In genomic region chr17:73320601-73321264, GRCh38 we compare ENCODE assay signal across 32 cellular contexts. TPM values are rescaled to one million over a fixed set of nuclear protein-coding genes. Genes with fewer than 3 reads are reported as not detected.
DNase-seq lines count a peak whose midpoint lies in the region; ATAC-seq, FAIRE-seq and TF ChIP-seq lines count a peak whose summit lies in the region.
"Had no signal": no experiment of that assay in that cellular context is flagged by ENCODE, and none has a peak within 500 bp of the region (broad histone marks: within the 10 kb centered on the region; RNA-seq: fewer than 3 reads in every experiment).

No MANE protein-coding gene starts in this region.

- H3K4me2 ChIP-seq in HepG2 (ENCODE audit: low read depth, low read length): no peak overlapping the region; the same call in 1 of the 2 replicates

- no peak overlapping the region for H3K9ac ChIP-seq in HepG2 (ENCODE audit: insufficient read depth, low read depth, low read length)
- no peak overlapping the region for H3K9ac ChIP-seq in adipocyte (ENCODE audit: low read length)

- H3K27me3 ChIP-seq in HepG2 (ENCODE audit: control insufficient read depth in 1 of 2, insufficient read depth in 2 of 2, low read length in 2 of 2) (peaks cover 13 to 46% of the 10 kb centered on the region in 2 experiments), right lobe of liver (no peaks in the 10 kb centered on the region), adipocyte (replicated peaks; ENCODE audit: control insufficient read depth, insufficient read depth, low read length) (no peaks in the 10 kb centered on the region)
- H3K27me3 ChIP-seq: MG63 had no signal

- TF ChIP-seq POLR2A in HepG2 (IDR thresholded peaks at IDR 0.05; ENCODE audit: insufficient read depth in 1 of 2, low read depth in 2 of 2, low read length in 2 of 2): no peak
- no peak for TF ChIP-seq POLR2A in right lobe of liver (IDR thresholded peaks at IDR 0.05)

- DNase-seq in HepG2 (ENCODE audit: low spot score) (no peak), right lobe of liver (no peak), adipocyte (ENCODE audit: low read depth) (peak; percentile 76), left ventricle myocardium superior (no peak), HCEC 1CT (no peak), NCI-H187 treated with DMSO at 0.1 percent for 48 hours (lab: John Stamatoyannopoulos, UW) (no peak)
- DNase-seq in stimulated activated naive CD8-positive, alpha-beta T cell treated with anti-CD3 and anti-CD28 coated beads, Interleukin-15, Interleukin-2, amounts not matched to agents 100 U/mL and 50 U/mL, for 24 hours: no peak
- DNase-seq: activated CD4-positive, alpha-beta T cell treated with anti-CD3 and anti-CD28 coated beads, Interleukin-2, amount 10 ng/mL, durations not matched to agents 7 days and 5 days; activated naive CD4-positive, alpha-beta T cell treated with Interleukin-2 at 50 U/mL for 16 hours; activated T-cell treated with anti-CD3 and anti-CD28 coated beads, Interleukin-2, amount 50 U/mL, for 48 hours; amniotic stem cell; left lung; MG63; midbrain; naive thymus-derived CD4-positive, alpha-beta T cell; NCI-H1105 treated with DMSO at 0.1 percent for 48 hours; NCI-H2081; occipital lobe; stimulated activated CD8-positive, alpha-beta memory T cell treated with anti-CD3 and anti-CD28 coated beads, Interleukin-4, amount 100 ng/mL, for 48 hours; T1000; tibial artery had no signal

- H3K36me3 ChIP-seq in HepG2 (replicated peaks in 1 of 2; ENCODE audit: control insufficient read depth in 1 of 2, insufficient read depth in 2 of 2, low read length in 2 of 2): no peaks in the 10 kb centered on the region
- no peaks in the 10 kb centered on the region for H3K36me3 ChIP-seq in right lobe of liver
- no peaks in the 10 kb centered on the region for H3K36me3 ChIP-seq in adipocyte (ENCODE audit: control insufficient read depth, insufficient read depth, low read length, severe bottlenecking)
- H3K36me3 ChIP-seq: left lung, MG63, tibial artery had no signal

- WGBS in HepG2 (ENCODE audit: low lambda C conversion rate): 63% methylated on average over 6 of the region's 6 CpGs
- WGBS in right lobe of liver (ENCODE audit: insufficient coverage, low coverage, low lambda C conversion rate, missing lambda C conversion rate): 69% methylated on average over 3 of the region's 6 CpGs

- intact Hi-C loops in HepG2 (cut with micrococcal nuclease; ENCODE audit: unreplicated experiment): no loop called here
- intact Hi-C loops in right lobe of liver (cut with DNase I): no loop called here
- intact Hi-C loops in left ventricle myocardium superior (cut with micrococcal nuclease): no loop called here

- no peak for TF ChIP-seq EP300 in HepG2 (IDR thresholded peaks at IDR 0.05; ENCODE audit: low read depth in 2 of 2, low read length in 2 of 2)
- no peak for TF ChIP-seq EP300 in HepG2 (CRISPR knock-in tag; IDR thresholded peaks at IDR 0.05; ENCODE audit: borderline replicate concordance)

- CTCF ChIA-PET in HepG2 (lab: Yijun Ruan, JAX; ENCODE audit: low intra/inter-chr PET ratio, low total read pairs): no interaction called here

- no peaks in the 10 kb centered on the region for H3K9me3 ChIP-seq in HepG2 (ENCODE audit: low read length)
- H3K9me3 ChIP-seq in right lobe of liver: no peaks in the 10 kb centered on the region
- no peaks in the 10 kb centered on the region for H3K9me3 ChIP-seq in adipocyte (ENCODE audit: control insufficient read depth, low read length)
- H3K9me3 ChIP-seq: left lung, MG63 had no signal

- in situ Hi-C loops in HepG2 (cut with HindIII; ENCODE audit: extremely low pct_ligation_motif_present, low pct_unique_long_range_greater_than_20kb): no loop called here

- POLR2A ChIA-PET in HepG2 (lab: Yijun Ruan, JAX): interaction anchor here (2.0 to 2.1 kb wide), 2 partner anchors 10 to 58 kb away, joined by 4 to 8 read pairs; no protein-coding TSS in a partner anchor

- H3K4me1 ChIP-seq in HepG2 (ENCODE audit: insufficient read depth, low read length): peaks cover 53% of the 10 kb centered on the region
- no peaks in the 10 kb centered on the region for H3K4me1 ChIP-seq in right lobe of liver
- H3K4me1 ChIP-seq in adipocyte (ENCODE audit: control insufficient read depth, insufficient read depth, low read length): peaks cover 44% of the 10 kb centered on the region
- H3K4me1 ChIP-seq: left lung had no signal

- BruUV-seq in HepG2 (replicated peaks; lab: Mats Ljungman, UMichigan): no TSS peak

- no peak for TF ChIP-seq RAD21 in HepG2 (CRISPR knock-in tag; IDR thresholded peaks at IDR 0.05)

- H2AFZ ChIP-seq in HepG2 (ENCODE audit: low read length): no peak overlapping the region

- no peak for FAIRE-seq in HepG2 (lab: Jason Lieb, UNC)
- FAIRE-seq: bronchial epithelial cell, endometrium, G401.6, K562 had no signal

- no peaks in the 10 kb centered on the region for H4K20me1 ChIP-seq in HepG2 (ENCODE audit: insufficient read depth, low read length)

- H3K27ac ChIP-seq in HepG2 (ENCODE audit: extremely low read length, insufficient read depth, low read length) (no peak overlapping the region), right lobe of liver (no peak overlapping the region)
- H3K27ac ChIP-seq: coronary artery, left lung, skin epidermis, tibial artery had no signal

- peak; percentile 11; the same call in 1 of the 3 replicates for ATAC-seq in HepG2
- ATAC-seq in right lobe of liver: no peak
- peak; percentile 53 for ATAC-seq in left ventricle myocardium superior
- ATAC-seq in stimulated activated naive CD8-positive, alpha-beta T cell treated with anti-CD3 and anti-CD28 coated beads, Interleukin-15, Interleukin-2, amounts not matched to agents 100 U/mL and 50 U/mL, for 24 hours: no peak
- ATAC-seq: K562; left lung; naive thymus-derived CD4-positive, alpha-beta T cell; WTC11 had no signal

- TF ChIP-seq CTCF in HepG2 (CRISPR knock-in tag; IDR thresholded peaks at IDR 0.05): no peak
- TF ChIP-seq CTCF in right lobe of liver (IDR thresholded peaks at IDR 0.05): no peak

- no peaks in the 10 kb centered on the region for H3K79me2 ChIP-seq in HepG2 (ENCODE audit: insufficient read depth, low read length)

- H3K4me3 ChIP-seq in HepG2 (replicated peaks in 1 of 3; ENCODE audit: insufficient read depth in 1 of 3, low read depth in 2 of 3, low read length in 3 of 3) (no peak overlapping the region), right lobe of liver (no peak overlapping the region), adipocyte (ENCODE audit: low read length) (no peak overlapping the region)
- H3K4me3 ChIP-seq: coronary artery, K562, left lung, MG63, skin epidermis, tibial artery had no signal

TF ChIP-seq in HepG2, 621 proteins besides CTCF, POLR2A, EP300 and RAD21 (continues in another document):
- TF ChIP-seq ZNF263 (CRISPR knock-in tag; IDR thresholded peaks at IDR 0.05): peak; percentile 90

RNA-seq across cellular contexts. Expression of gene CDC42EP4, which starts 8.9 kb away (rescaled TPM):
- 54.0 and 55.0 TPM in 2 replicates for total RNA-seq in HepG2 (2016; rRNA removed; fragmentation: Illumina TruSeq; extraction: Trizol)
- total RNA-seq in HepG2 (2016; cell fraction: cytosol; rRNA removed; fragmentation: Illumina TruSeq; extraction: Trizol; ENCODE audit: low read depth): 13.5 and 14.9 TPM in 2 replicates
- total RNA-seq in HepG2 (2016; cell fraction: insoluble cytoplasmic fraction; rRNA removed; fragmentation: Illumina TruSeq; extraction: Trizol): 45.9 and 55.1 TPM in 2 replicates
- 45.7 and 51.9 TPM in 2 replicates for total RNA-seq in HepG2 (2016; cell fraction: membrane; rRNA removed; fragmentation: Illumina TruSeq; extraction: Trizol)
- 34.9 and 36.1 TPM in 2 replicates for total RNA-seq in HepG2 (2016; cell fraction: nucleus; rRNA removed; fragmentation: Illumina TruSeq; extraction: Trizol)
- 19.0 and 21.7 TPM in 2 replicates for polyA plus RNA-seq in HepG2 (2011; rRNA removed)
- 16.2 and 20.1 TPM in 2 replicates for polyA plus RNA-seq in HepG2 (2011; cell fraction: cytosol; rRNA removed)
- 18.6 and 24.3 TPM in 2 replicates for polyA plus RNA-seq in HepG2 (2011; cell fraction: nucleus; rRNA removed)
- 18.4 and 22.4 TPM in 2 replicates for polyA plus RNA-seq in HepG2 (2012)
- 11.7 and 14.2 TPM in 2 replicates for polyA plus RNA-seq in HepG2 (2016; cell fraction: cytosol; fragmentation: Illumina TruSeq; extraction: Trizol; ENCODE audit: low read depth)
- polyA plus RNA-seq in HepG2 (2016; cell fraction: insoluble cytoplasmic fraction; fragmentation: Illumina TruSeq; extraction: Trizol; ENCODE audit: low read depth): 58.7 and 66.8 TPM in 2 replicates
- 37.7 and 41.8 TPM in 2 replicates for polyA plus RNA-seq in HepG2 (2016; cell fraction: membrane; fragmentation: Illumina TruSeq; extraction: Trizol; ENCODE audit: low read depth)
- polyA plus RNA-seq in HepG2 (2016; cell fraction: nucleus; fragmentation: Illumina TruSeq; extraction: Trizol; ENCODE audit: insufficient read depth, low read depth): 41.4 and 43.9 TPM in 2 replicates
- 68.4 and 91.9 TPM in 2 replicates for polyA minus RNA-seq in HepG2 (2011; rRNA and poly(A)+ RNA removed; ENCODE audit: low replicate concordance)
- polyA minus RNA-seq in HepG2 (2011; cell fraction: cytosol; rRNA and poly(A)+ RNA removed): 25.3 and 26.4 TPM in 2 replicates
- 32.3 and 36.9 TPM in 2 replicates for polyA minus RNA-seq in HepG2 (2011; cell fraction: nucleus; rRNA and poly(A)+ RNA removed)
- total RNA-seq in right lobe of liver: 10 to 100 TPM; 27.5 to 34.9 (median 30.9) TPM
- total RNA-seq in left ventricle myocardium superior: 51.4 TPM

RNA-seq across cellular contexts. Expression of gene CPSF4L, which starts 59.1 kb away (rescaled TPM):
- total RNA-seq in HepG2 (2016; rRNA removed; fragmentation: Illumina TruSeq; extraction: Trizol) (0.73 and 0.94 TPM in 2 replicates), right lobe of liver (not detected), left ventricle myocardium superior (not detected)
- 1.3 and 1.5 TPM in 2 replicates for total RNA-seq in HepG2 (2016; cell fraction: cytosol; rRNA removed; fragmentation: Illumina TruSeq; extraction: Trizol; ENCODE audit: low read depth)
- 0.76 and 1.1 TPM in 2 replicates for total RNA-seq in HepG2 (2016; cell fraction: insoluble cytoplasmic fraction; rRNA removed; fragmentation: Illumina TruSeq; extraction: Trizol)
- total RNA-seq in HepG2 (2016; cell fraction: membrane; rRNA removed; fragmentation: Illumina TruSeq; extraction: Trizol): 1.3 and 1.5 TPM in 2 replicates
- total RNA-seq in HepG2 (2016; cell fraction: nucleus; rRNA removed; fragmentation: Illumina TruSeq; extraction: Trizol): 0.99 and 1.5 TPM in 2 replicates
- 1.2 and 1.6 TPM in 2 replicates for polyA plus RNA-seq in HepG2 (2011; rRNA removed)
- polyA plus RNA-seq in HepG2 (2011; cell fraction: cytosol; rRNA removed): 0.32 and 0.70 TPM in 2 replicates
- polyA plus RNA-seq in HepG2 (2011; cell fraction: nucleus; rRNA removed): 0.21 TPM in 1 of 2 replicates, not detected in the other
- polyA plus RNA-seq in HepG2 (2012): 0.25 and 0.48 TPM in 2 replicates
- 0.86 and 1.8 TPM in 2 replicates for polyA plus RNA-seq in HepG2 (2016; cell fraction: cytosol; fragmentation: Illumina TruSeq; extraction: Trizol; ENCODE audit: low read depth)
- 0.60 and 1.3 TPM in 2 replicates for polyA plus RNA-seq in HepG2 (2016; cell fraction: insoluble cytoplasmic fraction; fragmentation: Illumina TruSeq; extraction: Trizol; ENCODE audit: low read depth)
- polyA plus RNA-seq in HepG2 (2016; cell fraction: membrane; fragmentation: Illumina TruSeq; extraction: Trizol; ENCODE audit: low read depth): 1.3 and 1.5 TPM in 2 replicates
- not detected in 2 replicates for polyA plus RNA-seq in HepG2 (2016; cell fraction: nucleus; fragmentation: Illumina TruSeq; extraction: Trizol; ENCODE audit: insufficient read depth, low read depth)
- 0.42 TPM in 1 of 2 replicates, not detected in the other for polyA minus RNA-seq in HepG2 (2011; rRNA and poly(A)+ RNA removed; ENCODE audit: low replicate concordance)
- polyA minus RNA-seq in HepG2 (2011; cell fraction: cytosol; rRNA and poly(A)+ RNA removed): not detected in 2 replicates
- 1.3 TPM in 1 of 2 replicates, not detected in the other for polyA minus RNA-seq in HepG2 (2011; cell fraction: nucleus; rRNA and poly(A)+ RNA removed)
- total RNA-seq: activated CD4-positive, alpha-beta T cell treated with anti-CD3 and anti-CD28 coated beads, Interleukin-2, amount 10 ng/mL, durations not matched to agents 7 days and 5 days; bronchial epithelial cell; fibroblast of lung; H4; HT-29; K562; left lung; naive thymus-derived CD4-positive, alpha-beta T cell; occipital lobe; pulmonary artery endothelial cell; WTC11 had no signal
- polyA plus RNA-seq: fibroblast of lung; K562; naive thymus-derived CD4-positive, alpha-beta T cell had no signal

Comparison
In these comparisons a context has a peak if more than half of its experiments do, and no peak if none do; other contexts are left out.
1. ATAC-seq: peak in HepG2 (single experiment) and left ventricle myocardium superior (single experiment); none in right lobe of liver (0 of 4) and stimulated activated naive CD8-positive, alpha-beta T cell treated with anti-CD3 and anti-CD28 coated beads, Interleukin-15, Interleukin-2, amounts not matched to agents 100 U/mL and 50 U/mL, for 24 hours (single experiment).